Comparison of ENCODE assay signal across 8 cellular contexts in genomic region chr6:52049252-52050050, GRCh38. TPM values are rescaled to one million over a fixed set of nuclear protein-coding genes. Genes with fewer than 3 reads are reported as not detected.
DNase-seq lines count a peak whose midpoint lies in the region; ATAC-seq, FAIRE-seq and TF ChIP-seq lines count a peak whose summit lies in the region.

No MANE protein-coding gene starts in this region.

- H3K27ac Mint-ChIP-seq in neural progenitor cell = peak overlapping the region; percentile 88

- no peaks in the 10 kb centered on the region for H3K79me2 ChIP-seq in neural progenitor cell (ENCODE audit: low read depth)

- H3K27me3 ChIP-seq in neural progenitor cell = no peaks in the 10 kb centered on the region

- no peak overlapping the region for H3K4me3 ChIP-seq in neural progenitor cell

- H3K36me3 Mint-ChIP-seq in neural progenitor cell = no peaks in the 10 kb centered on the region

- DNase-seq in GF-D8 (lab: John Stamatoyannopoulos, UW) = peak; percentile 2
- peak; percentile 78 for DNase-seq in OCI-M1 (lab: John Stamatoyannopoulos, UW)
- DNase-seq in neural progenitor cell (ENCODE audit: low spot score) = peak; percentile 70
- DNase-seq in NCI-H1048 (lab: John Stamatoyannopoulos, UW) = no peak

- H2AFZ ChIP-seq in neural progenitor cell (replicated peaks) = no peak overlapping the region

- peaks cover 3% of the 10 kb centered on the region for H3K27me3 Mint-ChIP-seq in neural progenitor cell (ENCODE audit: insufficient read depth, low read depth)

- no peaks in the 10 kb centered on the region for H3K9me3 Mint-ChIP-seq in neural progenitor cell

- peaks cover 7% of the 10 kb centered on the region for H3K4me1 Mint-ChIP-seq in neural progenitor cell

- no peaks in the 10 kb centered on the region for H3F3A ChIP-seq in neural progenitor cell (ENCODE audit: low read depth)

- H3K4me3 Mint-ChIP-seq in neural progenitor cell = no peak overlapping the region

- TF ChIP-seq CTCF in 22Rv1 (IDR thresholded peaks at IDR 0.05) (peak; percentile 88), neural progenitor cell (IDR thresholded peaks at IDR 0.05) (peak; percentile 88)

- no peaks in the 10 kb centered on the region for H3K9me3 ChIP-seq in neural progenitor cell (ENCODE audit: low read depth)

- no peaks in the 10 kb centered on the region for H4K20me1 ChIP-seq in neural progenitor cell (ENCODE audit: low read depth)

- H3K4me2 ChIP-seq in neural progenitor cell = no peak overlapping the region

- H3K27ac ChIP-seq in 22Rv1 = no peak overlapping the region
- no peak overlapping the region for H3K27ac ChIP-seq in neural progenitor cell

- no peaks in the 10 kb centered on the region for H3K36me3 ChIP-seq in neural progenitor cell

- H3K9ac ChIP-seq in neural progenitor cell = no peak overlapping the region

- no peaks in the 10 kb centered on the region for H3K4me1 ChIP-seq in neural progenitor cell

- ATAC-seq in HG03378 (IDR thresholded peaks at IDR 0.05; ENCODE audit: unreplicated experiment) (peak; percentile 71), GM21786 (IDR thresholded peaks at IDR 0.05; ENCODE audit: unreplicated experiment) (no peak)

- peak; percentile 74 for FAIRE-seq in endometrium (lab: Jason Lieb, UNC)

RNA-seq across cellular contexts. Expression of gene PKHD1, which starts 38.0 kb away (rescaled TPM):
- 0.03 and 0.04 TPM in 2 replicates for total RNA-seq in neural progenitor cell (ENCODE audit: low replicate concordance)
